ENCODE assay signal across 3 cellular contexts in the genomic region with DNA sequence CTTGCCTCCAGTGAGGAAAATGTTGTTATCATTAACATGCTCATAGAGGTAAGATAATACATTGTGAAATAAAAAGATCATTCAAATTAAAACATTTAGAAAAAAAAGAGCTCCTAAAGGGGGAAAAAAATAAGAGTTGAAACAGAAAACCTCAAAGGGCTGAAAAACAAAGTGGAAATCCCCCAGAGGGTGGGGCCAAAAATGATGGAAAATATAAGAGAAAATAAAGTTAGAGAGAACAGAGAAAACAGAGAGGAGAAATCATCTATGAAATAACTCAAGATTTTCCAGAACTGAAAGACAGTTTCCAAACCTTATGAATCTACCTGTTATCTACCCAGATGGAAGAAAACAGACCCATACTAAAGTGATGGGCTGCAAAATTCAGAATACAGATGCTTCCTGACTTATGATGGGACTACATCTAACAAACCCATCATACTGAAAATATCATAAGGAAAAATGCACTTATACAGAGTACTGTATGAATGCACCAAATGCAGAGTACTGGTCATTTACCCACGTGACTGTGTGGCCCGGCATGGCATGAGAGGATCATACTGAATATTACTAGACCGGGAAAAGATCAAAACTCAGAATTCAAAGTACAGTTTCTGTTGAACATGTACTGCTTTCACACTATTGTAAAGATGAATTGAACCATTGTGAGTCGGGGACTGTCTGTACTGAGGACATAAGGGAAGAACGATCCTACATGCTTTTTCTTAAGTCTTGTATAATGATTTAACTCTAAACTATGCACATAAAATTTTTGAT.
TF ChIP-seq lines count a peak whose summit lies in the region.

No MANE protein-coding gene starts in this region.

TF ChIP-seq in GM23338, 12 proteins besides CTCF, POLR2A, EP300 and RAD21 (continues in another document):
- no peak for TF ChIP-seq EZH2 (IDR thresholded peaks at IDR 0.05; ENCODE audit: low read depth, unreplicated experiment)
- no peak for TF ChIP-seq ZNF331 (CRISPR knock-in tag; IDR thresholded peaks at IDR 0.05; ENCODE audit: low read depth)
- TF ChIP-seq CREB1 (CRISPR knock-in tag; IDR thresholded peaks at IDR 0.05; ENCODE audit: low read depth) = no peak
- TF ChIP-seq, protein P1, sequence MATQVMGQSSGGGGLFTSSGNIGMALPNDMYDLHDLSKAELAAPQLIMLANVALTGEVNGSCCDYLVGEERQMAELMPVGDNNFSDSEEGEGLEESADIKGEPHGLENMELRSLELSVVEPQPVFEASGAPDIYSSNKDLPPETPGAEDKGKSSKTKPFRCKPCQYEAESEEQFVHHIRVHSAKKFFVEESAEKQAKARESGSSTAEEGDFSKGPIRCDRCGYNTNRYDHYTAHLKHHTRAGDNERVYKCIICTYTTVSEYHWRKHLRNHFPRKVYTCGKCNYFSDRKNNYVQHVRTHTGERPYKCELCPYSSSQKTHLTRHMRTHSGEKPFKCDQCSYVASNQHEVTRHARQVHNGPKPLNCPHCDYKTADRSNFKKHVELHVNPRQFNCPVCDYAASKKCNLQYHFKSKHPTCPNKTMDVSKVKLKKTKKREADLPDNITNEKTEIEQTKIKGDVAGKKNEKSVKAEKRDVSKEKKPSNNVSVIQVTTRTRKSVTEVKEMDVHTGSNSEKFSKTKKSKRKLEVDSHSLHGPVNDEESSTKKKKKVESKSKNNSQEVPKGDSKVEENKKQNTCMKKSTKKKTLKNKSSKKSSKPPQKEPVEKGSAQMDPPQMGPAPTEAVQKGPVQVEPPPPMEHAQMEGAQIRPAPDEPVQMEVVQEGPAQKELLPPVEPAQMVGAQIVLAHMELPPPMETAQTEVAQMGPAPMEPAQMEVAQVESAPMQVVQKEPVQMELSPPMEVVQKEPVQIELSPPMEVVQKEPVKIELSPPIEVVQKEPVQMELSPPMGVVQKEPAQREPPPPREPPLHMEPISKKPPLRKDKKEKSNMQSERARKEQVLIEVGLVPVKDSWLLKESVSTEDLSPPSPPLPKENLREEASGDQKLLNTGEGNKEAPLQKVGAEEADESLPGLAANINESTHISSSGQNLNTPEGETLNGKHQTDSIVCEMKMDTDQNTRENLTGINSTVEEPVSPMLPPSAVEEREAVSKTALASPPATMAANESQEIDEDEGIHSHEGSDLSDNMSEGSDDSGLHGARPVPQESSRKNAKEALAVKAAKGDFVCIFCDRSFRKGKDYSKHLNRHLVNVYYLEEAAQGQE (IDR thresholded peaks at IDR 0.05; ENCODE audit: unreplicated experiment) = no peak
- TF ChIP-seq EZH2phosphoT487 (IDR thresholded peaks at IDR 0.05; ENCODE audit: unreplicated experiment) = no peak
- TF ChIP-seq ZNF114 (CRISPR knock-in tag; IDR thresholded peaks at IDR 0.05) = no peak
- TF ChIP-seq POLR2AphosphoS5 (IDR thresholded peaks at IDR 0.05; ENCODE audit: low read depth) = no peak
- TF ChIP-seq NANOG (IDR thresholded peaks at IDR 0.05; ENCODE audit: borderline replicate concordance) = no peak
- no peak for TF ChIP-seq STAT1 (IDR thresholded peaks at IDR 0.05; ENCODE audit: unreplicated experiment)
- TF ChIP-seq, protein P2, sequence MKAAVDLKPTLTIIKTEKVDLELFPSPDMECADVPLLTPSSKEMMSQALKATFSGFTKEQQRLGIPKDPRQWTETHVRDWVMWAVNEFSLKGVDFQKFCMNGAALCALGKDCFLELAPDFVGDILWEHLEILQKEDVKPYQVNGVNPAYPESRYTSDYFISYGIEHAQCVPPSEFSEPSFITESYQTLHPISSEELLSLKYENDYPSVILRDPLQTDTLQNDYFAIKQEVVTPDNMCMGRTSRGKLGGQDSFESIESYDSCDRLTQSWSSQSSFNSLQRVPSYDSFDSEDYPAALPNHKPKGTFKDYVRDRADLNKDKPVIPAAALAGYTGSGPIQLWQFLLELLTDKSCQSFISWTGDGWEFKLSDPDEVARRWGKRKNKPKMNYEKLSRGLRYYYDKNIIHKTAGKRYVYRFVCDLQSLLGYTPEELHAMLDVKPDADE (IDR thresholded peaks at IDR 0.05) = no peak

TF ChIP-seq in H1, 55 proteins besides CTCF, POLR2A, EP300 and RAD21:
- TF ChIP-seq CBX8 (IDR thresholded peaks at IDR 0.05; ENCODE audit: borderline replicate concordance, low read depth, low read length) (no peak), TAF1 (IDR thresholded peaks at IDR 0.05; ENCODE audit: low read depth, low read length) (no peak)
- TF ChIP-seq, protein P3, sequence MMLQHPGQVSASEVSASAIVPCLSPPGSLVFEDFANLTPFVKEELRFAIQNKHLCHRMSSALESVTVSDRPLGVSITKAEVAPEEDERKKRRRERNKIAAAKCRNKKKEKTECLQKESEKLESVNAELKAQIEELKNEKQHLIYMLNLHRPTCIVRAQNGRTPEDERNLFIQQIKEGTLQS (IDR thresholded peaks at IDR 0.05; ENCODE audit: insufficient read depth, low read depth, low read length) = no peak

TF ChIP-seq in GM12891, 5 proteins besides CTCF, POLR2A, EP300 and RAD21:
- TF ChIP-seq SPI1 (IDR thresholded peaks at IDR 0.05; ENCODE audit: low read depth, low read length) (no peak), POLR2AphosphoS5 (IDR thresholded peaks at IDR 0.05; ENCODE audit: low read depth, low read length) (no peak), POU2F2 (IDR thresholded peaks at IDR 0.05; ENCODE audit: low read depth, low read length) (no peak), TAF1 (IDR thresholded peaks at IDR 0.05; ENCODE audit: low read depth, low read length) (no peak)
